13 cellular contexts compared by ENCODE assay signal in genomic region chr9:134204991-134205578, GRCh38. TPM values are rescaled to one million over a fixed set of nuclear protein-coding genes. Genes with fewer than 3 reads are reported as not detected.
DNase-seq lines count a peak whose midpoint lies in the region; ATAC-seq and TF ChIP-seq lines count a peak whose summit lies in the region.
"Had no signal": no experiment of that assay in that cellular context is flagged by ENCODE, and none has a peak within 500 bp of the region (broad histone marks: within the 10 kb centered on the region; RNA-seq: fewer than 3 reads in every experiment).

No MANE protein-coding gene starts in this region.

- no peaks in the 10 kb centered on the region for H3K36me3 ChIP-seq in H7 (replicated peaks; ENCODE audit: control insufficient read depth, insufficient read depth, low read length)
- no peaks in the 10 kb centered on the region for H3K36me3 ChIP-seq in CD4-positive, alpha-beta memory T cell (ENCODE audit: insufficient read depth, low read length)

- intact Hi-C loops in CD4-positive, alpha-beta memory T cell (cut with micrococcal nuclease) = no loop called here

- peaks cover 19% of the 10 kb centered on the region for H3K4me1 Mint-ChIP-seq in chondrocyte (ENCODE audit: low read depth)
- H3K4me1 Mint-ChIP-seq in CD4-positive, alpha-beta memory T cell = no peaks in the 10 kb centered on the region
- H3K4me1 Mint-ChIP-seq: activated naive CD4-positive, alpha-beta T cell treated with anti-CD3 and anti-CD28 coated beads, Interleukin-2, amount 50 U/mL, for 24 hours had no signal

- peaks cover 22% of the 10 kb centered on the region for H3K9me3 Mint-ChIP-seq in chondrocyte (ENCODE audit: low read depth)
- peaks cover 0 to 14% (median 7%) of the 10 kb centered on the region in 8 donors for H3K9me3 Mint-ChIP-seq in CD4-positive, alpha-beta memory T cell
- H3K9me3 Mint-ChIP-seq: effector memory CD8-positive, alpha-beta T cell had no signal

- H3K4me3 ChIP-seq in H7 (ENCODE audit: insufficient read depth, low read depth, low read length) (no peak overlapping the region), skeletal muscle cell (ENCODE audit: low read depth, low read length) (no peak overlapping the region)
- no peak overlapping the region for H3K4me3 ChIP-seq in CD4-positive, alpha-beta memory T cell (ENCODE audit: low read length in 2 of 2)

- no peak overlapping the region for H3K27ac ChIP-seq in CD4-positive, alpha-beta memory T cell (ENCODE audit: low read depth, low read length)

- peaks cover 3% of the 10 kb centered on the region for H3K36me3 Mint-ChIP-seq in chondrocyte (ENCODE audit: low read depth)
- H3K36me3 Mint-ChIP-seq in CD4-positive, alpha-beta memory T cell = no peaks in the 10 kb centered on the region

- H3K4me1 ChIP-seq in CD4-positive, alpha-beta memory T cell (ENCODE audit: insufficient read depth, low read length) = no peaks in the 10 kb centered on the region

- no peak for ATAC-seq in HG03097 (IDR thresholded peaks at IDR 0.05; ENCODE audit: low FRiP score, unreplicated experiment)
- no peak for ATAC-seq in HG02642 (IDR thresholded peaks at IDR 0.05; ENCODE audit: poor library complexity, unreplicated experiment)
- ATAC-seq: effector memory CD8-positive, alpha-beta T cell had no signal

- no peaks in the 10 kb centered on the region for H3K27me3 ChIP-seq in H7 (ENCODE audit: control insufficient read depth, insufficient read depth, low read length)
- H3K27me3 ChIP-seq in CD4-positive, alpha-beta memory T cell (ENCODE audit: insufficient read depth, low read length) = no peaks in the 10 kb centered on the region

- H3K9me3 ChIP-seq in CD4-positive, alpha-beta memory T cell (ENCODE audit: control insufficient read depth in 1 of 2, low read length in 2 of 2) = no peaks in the 10 kb centered on the region

- no peak overlapping the region for H3K4me3 Mint-ChIP-seq in chondrocyte (ENCODE audit: unreplicated experiment)
- no peak overlapping the region for H3K4me3 Mint-ChIP-seq in CD4-positive, alpha-beta memory T cell
- H3K4me3 Mint-ChIP-seq: activated naive CD4-positive, alpha-beta T cell treated with anti-CD3 and anti-CD28 coated beads, Interleukin-2, amount 50 U/mL, for 24 hours; effector memory CD8-positive, alpha-beta T cell had no signal

- peak; percentile 20 for DNase-seq in H7
- peak; percentile 25 for DNase-seq in chondrocyte (ENCODE audit: low spot score)
- DNase-seq in islet precursor cell = peak; percentile 48
- DNase-seq in skeletal muscle cell (ENCODE audit: low read depth) = peak; percentile 8
- no peak for DNase-seq in CD4-positive, alpha-beta memory T cell
- DNase-seq in SIG-M5 (lab: John Stamatoyannopoulos, UW) = no peak
- DNase-seq: effector memory CD8-positive, alpha-beta T cell; T-helper 2 cell had no signal

- TF ChIP-seq CTCF in chondrocyte (IDR thresholded peaks at IDR 0.05) = no peak

- POLR2A ChIA-PET in CD4-positive, alpha-beta memory T cell (lab: Charles Lee; ENCODE audit: partially characterized antibody) = no interaction called here

- CTCF ChIA-PET in CD4-positive, alpha-beta memory T cell (lab: Charles Lee; ENCODE audit: partially characterized antibody) = no interaction called here

- H3K27ac Mint-ChIP-seq in chondrocyte (ENCODE audit: unreplicated experiment) = peak overlapping the region; percentile 25
- no peak overlapping the region for H3K27ac Mint-ChIP-seq in CD4-positive, alpha-beta memory T cell
- H3K27ac Mint-ChIP-seq: activated naive CD4-positive, alpha-beta T cell treated with anti-CD3 and anti-CD28 coated beads, Interleukin-2, amount 50 U/mL, for 24 hours; effector memory CD8-positive, alpha-beta T cell had no signal

- no peaks in the 10 kb centered on the region for H3K27me3 Mint-ChIP-seq in chondrocyte (ENCODE audit: low read depth)
- H3K27me3 Mint-ChIP-seq in CD4-positive, alpha-beta memory T cell = no peaks in the 10 kb centered on the region
- H3K27me3 Mint-ChIP-seq: activated naive CD4-positive, alpha-beta T cell treated with anti-CD3 and anti-CD28 coated beads, Interleukin-2, amount 50 U/mL, for 24 hours had no signal

RNA-seq across cellular contexts. Expression of gene RNU6ATAC, which starts 40.7 kb away (rescaled TPM):
- total RNA-seq in H7 (2014; rRNA removed; shearing (Covaris generic)) = not detected in 2 replicates
- 27.7 to 40.8 TPM (median 32.9 TPM) in 3 replicates for total RNA-seq in chondrocyte
- total RNA-seq in CD4-positive, alpha-beta memory T cell = 100 to 1,000 TPM; 102 to 106 TPM
- not detected for polyA plus RNA-seq in CD4-positive, alpha-beta memory T cell
- polyA plus RNA-seq: BJ, IgD-negative memory B cell had no signal

Comparison
In these comparisons a context has a peak if more than half of its experiments do, and no peak if none do; other contexts are left out.
1. DNase-seq: peak in H7 (single experiment), chondrocyte (single experiment), islet precursor cell (single experiment) and skeletal muscle cell (single experiment); none in CD4-positive, alpha-beta memory T cell (0 of 5) and SIG-M5 (single experiment).
2. RNA of gene RNU6ATAC, which starts 40.7 kb away (total RNA-seq): 102 to 106 TPM in CD4-positive, alpha-beta memory T cell and 27.7 to 40.8 TPM in chondrocyte; not detected in H7; every median in the first group is over 10 times any median in the second.